In genomic region chr19:32874605-32875004, GRCh38 we compare ENCODE assay signal across 16 cellular contexts. TPM values are rescaled to one million over a fixed set of nuclear protein-coding genes. Genes with fewer than 3 reads are reported as not detected.
DNase-seq lines count a peak whose midpoint lies in the region; ATAC-seq, FAIRE-seq and TF ChIP-seq lines count a peak whose summit lies in the region.
"Had no signal": no experiment of that assay in that cellular context is flagged by ENCODE, and none has a peak within 500 bp of the region (broad histone marks: within the 10 kb centered on the region; RNA-seq: fewer than 3 reads in every experiment).

No MANE protein-coding gene starts in this region.

- H3K79me2 ChIP-seq in HepG2 (ENCODE audit: insufficient read depth, low read length): no peaks in the 10 kb centered on the region

- DNase-seq in H7 (peak; percentile 30), left lobe of liver (ENCODE audit: low spot score) (peak; percentile 32), osteocyte (ENCODE audit: extremely low spot score, unreplicated experiment) (peak; percentile 74), ureter (ENCODE audit: low spot score) (peak; percentile 18), HepG2 (ENCODE audit: low spot score) (no peak)
- no peak for DNase-seq in activated naive CD4-positive, alpha-beta T cell (lab: John Stamatoyannopoulos, UW)
- DNase-seq: BE2C; CD4-positive, alpha-beta memory T cell; DMS79; H9 had no signal

- no peaks in the 10 kb centered on the region for H3K9me3 ChIP-seq in HepG2 (ENCODE audit: low read length)
- H3K9me3 ChIP-seq: A549, BE2C had no signal

- no peaks in the 10 kb centered on the region for H4K20me1 ChIP-seq in HepG2 (ENCODE audit: insufficient read depth, low read length)

- CTCF ChIA-PET in HepG2 (lab: Yijun Ruan, JAX; ENCODE audit: low intra/inter-chr PET ratio, low total read pairs): no interaction called here

- TF ChIP-seq RAD21 in HepG2 (CRISPR knock-in tag; IDR thresholded peaks at IDR 0.05): no peak

- TF ChIP-seq POLR2A in HepG2 (IDR thresholded peaks at IDR 0.05; ENCODE audit: insufficient read depth in 1 of 2, low read depth in 2 of 2, low read length in 2 of 2): no peak

- intact Hi-C loops in HepG2 (cut with micrococcal nuclease; ENCODE audit: unreplicated experiment): no loop called here

- H3K9ac ChIP-seq in HepG2 (ENCODE audit: insufficient read depth, low read depth, low read length): no peak overlapping the region

- H3K27me3 Mint-ChIP-seq in osteocyte (ENCODE audit: unreplicated experiment): no peaks in the 10 kb centered on the region
- H3K27me3 Mint-ChIP-seq: CD4-positive, alpha-beta memory T cell had no signal

- TF ChIP-seq EP300 in HepG2 (IDR thresholded peaks at IDR 0.05; ENCODE audit: low read depth in 2 of 2, low read length in 2 of 2) (no peak), HepG2 (CRISPR knock-in tag; IDR thresholded peaks at IDR 0.05; ENCODE audit: borderline replicate concordance) (no peak)

- POLR2A ChIA-PET in HepG2 (lab: Yijun Ruan, JAX): no interaction called here

- no peaks in the 10 kb centered on the region for H3K27me3 ChIP-seq in H7 (ENCODE audit: control insufficient read depth, insufficient read depth, low read length)
- no peaks in the 10 kb centered on the region for H3K27me3 ChIP-seq in HepG2 (ENCODE audit: control insufficient read depth in 1 of 2, insufficient read depth in 2 of 2, low read length in 2 of 2)
- H3K27me3 ChIP-seq: BE2C had no signal

- no peak overlapping the region for H3K4me3 Mint-ChIP-seq in osteocyte (ENCODE audit: unreplicated experiment)
- H3K4me3 Mint-ChIP-seq: CD4-positive, alpha-beta memory T cell; GM23338; H9 had no signal

- in situ Hi-C loops in HepG2 (cut with HindIII; ENCODE audit: extremely low pct_ligation_motif_present, low pct_unique_long_range_greater_than_20kb): no loop called here

- no peak for ATAC-seq in left lobe of liver
- ATAC-seq in HepG2: no peak
- ATAC-seq: A549, GM12878 had no signal

- no peak overlapping the region for H3K4me2 ChIP-seq in HepG2 (ENCODE audit: low read depth, low read length)
- H3K4me2 ChIP-seq: A549, GM23338 had no signal

- H3K36me3 ChIP-seq in H7 (replicated peaks; ENCODE audit: control insufficient read depth, insufficient read depth, low read length) (no peaks in the 10 kb centered on the region), HepG2 (replicated peaks in 1 of 2; ENCODE audit: control insufficient read depth in 1 of 2, insufficient read depth in 2 of 2, low read length in 2 of 2) (no peaks in the 10 kb centered on the region)
- H3K36me3 ChIP-seq: BE2C had no signal

- no peak overlapping the region for H3K27ac Mint-ChIP-seq in osteocyte (ENCODE audit: unreplicated experiment)
- H3K27ac Mint-ChIP-seq: GM23338, H9 had no signal

- H3K4me1 Mint-ChIP-seq in osteocyte (ENCODE audit: unreplicated experiment): no peaks in the 10 kb centered on the region
- H3K4me1 Mint-ChIP-seq: CD4-positive, alpha-beta memory T cell had no signal

- no peak overlapping the region for H3K27ac ChIP-seq in HepG2 (ENCODE audit: extremely low read length, insufficient read depth, low read length)
- H3K27ac ChIP-seq: A549, C4-2B had no signal

- no peaks in the 10 kb centered on the region for H3K9me3 Mint-ChIP-seq in osteocyte (ENCODE audit: unreplicated experiment)
- H3K9me3 Mint-ChIP-seq: CD4-positive, alpha-beta memory T cell; GM23338; H9 had no signal

- H3K4me3 ChIP-seq in H7 (ENCODE audit: insufficient read depth, low read depth, low read length) (no peak overlapping the region), HepG2 (replicated peaks in 1 of 3; ENCODE audit: insufficient read depth in 1 of 3, low read depth in 2 of 3, low read length in 3 of 3) (no peak overlapping the region)
- H3K4me3 ChIP-seq: A549, GM12878, GM23338 had no signal

- no peak overlapping the region for H2AFZ ChIP-seq in HepG2 (ENCODE audit: low read length)
- H2AFZ ChIP-seq: GM23338 had no signal

- H3K36me3 Mint-ChIP-seq in osteocyte (ENCODE audit: unreplicated experiment): peaks cover 9% of the 10 kb centered on the region

- FAIRE-seq in HepG2 (lab: Jason Lieb, UNC): no peak
- FAIRE-seq: A549, GM12878 had no signal

- BruUV-seq in HepG2 (replicated peaks; lab: Mats Ljungman, UMichigan): no TSS peak

- 37% methylated on average over 7 of the region's 9 CpGs for WGBS in HepG2 (ENCODE audit: low lambda C conversion rate)

- TF ChIP-seq CTCF in osteocyte (IDR thresholded peaks at IDR 0.05) (no peak), HepG2 (CRISPR knock-in tag; IDR thresholded peaks at IDR 0.05) (no peak)

- peaks cover 18% of the 10 kb centered on the region for H3K4me1 ChIP-seq in HepG2 (ENCODE audit: insufficient read depth, low read length)
- H3K4me1 ChIP-seq: BE2C had no signal

TF ChIP-seq in HepG2, 621 proteins besides CTCF, POLR2A, EP300 and RAD21:
- TF ChIP-seq, protein P1, sequence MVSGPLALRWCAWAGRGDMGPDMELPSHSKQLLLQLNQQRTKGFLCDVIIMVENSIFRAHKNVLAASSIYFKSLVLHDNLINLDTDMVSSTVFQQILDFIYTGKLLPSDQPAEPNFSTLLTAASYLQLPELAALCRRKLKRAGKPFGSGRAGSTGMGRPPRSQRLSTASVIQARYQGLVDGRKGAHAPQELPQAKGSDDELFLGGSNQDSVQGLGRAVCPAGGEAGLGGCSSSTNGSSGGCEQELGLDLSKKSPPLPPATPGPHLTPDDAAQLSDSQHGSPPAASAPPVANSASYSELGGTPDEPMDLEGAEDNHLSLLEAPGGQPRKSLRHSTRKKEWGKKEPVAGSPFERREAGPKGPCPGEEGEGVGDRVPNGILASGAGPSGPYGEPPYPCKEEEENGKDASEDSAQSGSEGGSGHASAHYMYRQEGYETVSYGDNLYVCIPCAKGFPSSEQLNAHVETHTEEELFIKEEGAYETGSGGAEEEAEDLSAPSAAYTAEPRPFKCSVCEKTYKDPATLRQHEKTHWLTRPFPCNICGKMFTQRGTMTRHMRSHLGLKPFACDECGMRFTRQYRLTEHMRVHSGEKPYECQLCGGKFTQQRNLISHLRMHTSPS (CRISPR knock-in tag; IDR thresholded peaks at IDR 0.05; ENCODE audit: low read depth): no peak
- TF ChIP-seq MTF2 (CRISPR knock-in tag; IDR thresholded peaks at IDR 0.05; ENCODE audit: borderline replicate concordance) (no peak), ETV5 (CRISPR knock-in tag; IDR thresholded peaks at IDR 0.05; ENCODE audit: borderline replicate concordance) (no peak), ZNF749 (CRISPR knock-in tag; IDR thresholded peaks at IDR 0.05; ENCODE audit: borderline replicate concordance) (no peak), PAF1 (CRISPR knock-in tag; IDR thresholded peaks at IDR 0.05) (no peak), SCMH1 (CRISPR knock-in tag; IDR thresholded peaks at IDR 0.05; ENCODE audit: borderline replicate concordance) (no peak), ZNF530 (CRISPR knock-in tag; IDR thresholded peaks at IDR 0.05; ENCODE audit: low read depth) (no peak)
- TF ChIP-seq, protein P2, sequence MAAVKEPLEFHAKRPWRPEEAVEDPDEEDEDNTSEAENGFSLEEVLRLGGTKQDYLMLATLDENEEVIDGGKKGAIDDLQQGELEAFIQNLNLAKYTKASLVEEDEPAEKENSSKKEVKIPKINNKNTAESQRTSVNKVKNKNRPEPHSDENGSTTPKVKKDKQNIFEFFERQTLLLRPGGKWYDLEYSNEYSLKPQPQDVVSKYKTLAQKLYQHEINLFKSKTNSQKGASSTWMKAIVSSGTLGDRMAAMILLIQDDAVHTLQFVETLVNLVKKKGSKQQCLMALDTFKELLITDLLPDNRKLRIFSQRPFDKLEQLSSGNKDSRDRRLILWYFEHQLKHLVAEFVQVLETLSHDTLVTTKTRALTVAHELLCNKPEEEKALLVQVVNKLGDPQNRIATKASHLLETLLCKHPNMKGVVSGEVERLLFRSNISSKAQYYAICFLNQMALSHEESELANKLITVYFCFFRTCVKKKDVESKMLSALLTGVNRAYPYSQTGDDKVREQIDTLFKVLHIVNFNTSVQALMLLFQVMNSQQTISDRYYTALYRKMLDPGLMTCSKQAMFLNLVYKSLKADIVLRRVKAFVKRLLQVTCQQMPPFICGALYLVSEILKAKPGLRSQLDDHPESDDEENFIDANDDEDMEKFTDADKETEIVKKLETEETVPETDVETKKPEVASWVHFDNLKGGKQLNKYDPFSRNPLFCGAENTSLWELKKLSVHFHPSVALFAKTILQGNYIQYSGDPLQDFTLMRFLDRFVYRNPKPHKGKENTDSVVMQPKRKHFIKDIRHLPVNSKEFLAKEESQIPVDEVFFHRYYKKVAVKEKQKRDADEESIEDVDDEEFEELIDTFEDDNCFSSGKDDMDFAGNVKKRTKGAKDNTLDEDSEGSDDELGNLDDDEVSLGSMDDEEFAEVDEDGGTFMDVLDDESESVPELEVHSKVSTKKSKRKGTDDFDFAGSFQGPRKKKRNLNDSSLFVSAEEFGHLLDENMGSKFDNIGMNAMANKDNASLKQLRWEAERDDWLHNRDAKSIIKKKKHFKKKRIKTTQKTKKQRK (IDR thresholded peaks at IDR 0.05; ENCODE audit: low read length): no peak

RNA-seq across cellular contexts. Expression of gene SLC7A9, which starts 5.0 kb away (rescaled TPM):
- not detected in 2 replicates for total RNA-seq in H7 (2014; rRNA removed; shearing (Covaris generic))
- 11.4 TPM for total RNA-seq in left lobe of liver
- total RNA-seq in osteocyte: 0.37 and 0.78 TPM in 2 replicates
- 0.70 TPM for total RNA-seq in ureter
- 3.2 and 4.7 TPM in 2 replicates for total RNA-seq in HepG2 (2016; rRNA removed; fragmentation: Illumina TruSeq; extraction: Trizol)
- total RNA-seq in HepG2 (2016; cell fraction: cytosol; rRNA removed; fragmentation: Illumina TruSeq; extraction: Trizol; ENCODE audit: low read depth): 3.1 and 3.7 TPM in 2 replicates
- 3.2 and 5.3 TPM in 2 replicates for total RNA-seq in HepG2 (2016; cell fraction: insoluble cytoplasmic fraction; rRNA removed; fragmentation: Illumina TruSeq; extraction: Trizol)
- total RNA-seq in HepG2 (2016; cell fraction: membrane; rRNA removed; fragmentation: Illumina TruSeq; extraction: Trizol): 3.7 and 4.3 TPM in 2 replicates
- total RNA-seq in HepG2 (2016; cell fraction: nucleus; rRNA removed; fragmentation: Illumina TruSeq; extraction: Trizol): 5.8 and 6.1 TPM in 2 replicates
- 8.3 and 8.8 TPM in 2 replicates for polyA plus RNA-seq in HepG2 (2011; rRNA removed)
- 6.3 and 6.8 TPM in 2 replicates for polyA plus RNA-seq in HepG2 (2011; cell fraction: cytosol; rRNA removed)
- polyA plus RNA-seq in HepG2 (2011; cell fraction: nucleus; rRNA removed): 13.7 and 17.8 TPM in 2 replicates
- 2.7 and 5.6 TPM in 2 replicates for polyA plus RNA-seq in HepG2 (2012)
- polyA plus RNA-seq in HepG2 (2016; cell fraction: cytosol; fragmentation: Illumina TruSeq; extraction: Trizol; ENCODE audit: low read depth): 2.4 and 3.1 TPM in 2 replicates
- 3.4 and 3.9 TPM in 2 replicates for polyA plus RNA-seq in HepG2 (2016; cell fraction: insoluble cytoplasmic fraction; fragmentation: Illumina TruSeq; extraction: Trizol; ENCODE audit: low read depth)
- 3.1 and 3.4 TPM in 2 replicates for polyA plus RNA-seq in HepG2 (2016; cell fraction: membrane; fragmentation: Illumina TruSeq; extraction: Trizol; ENCODE audit: low read depth)
- polyA plus RNA-seq in HepG2 (2016; cell fraction: nucleus; fragmentation: Illumina TruSeq; extraction: Trizol; ENCODE audit: insufficient read depth, low read depth): 7.4 and 7.6 TPM in 2 replicates
- 0.12 and 15.3 TPM in 2 replicates for polyA minus RNA-seq in HepG2 (2011; rRNA and poly(A)+ RNA removed; ENCODE audit: low replicate concordance)
- 2.7 and 2.9 TPM in 2 replicates for polyA minus RNA-seq in HepG2 (2011; cell fraction: cytosol; rRNA and poly(A)+ RNA removed)
- 5.5 and 6.8 TPM in 2 replicates for polyA minus RNA-seq in HepG2 (2011; cell fraction: nucleus; rRNA and poly(A)+ RNA removed)
- total RNA-seq: GM23338, H9, HT1080 had no signal
- polyA plus RNA-seq: AG04450; CD4-positive, alpha-beta memory T cell; GM12878 had no signal

Comparison
In these comparisons a context has a peak if more than half of its experiments do, and no peak if none do; other contexts are left out.
1. DNase-seq: peak in H7 (single experiment), left lobe of liver (single experiment), osteocyte (single experiment) and ureter (single experiment); none in HepG2 (single experiment) and activated naive CD4-positive, alpha-beta T cell (0 of 4).